Comparison of ENCODE assay signal across 13 cellular contexts in the genomic region with DNA sequence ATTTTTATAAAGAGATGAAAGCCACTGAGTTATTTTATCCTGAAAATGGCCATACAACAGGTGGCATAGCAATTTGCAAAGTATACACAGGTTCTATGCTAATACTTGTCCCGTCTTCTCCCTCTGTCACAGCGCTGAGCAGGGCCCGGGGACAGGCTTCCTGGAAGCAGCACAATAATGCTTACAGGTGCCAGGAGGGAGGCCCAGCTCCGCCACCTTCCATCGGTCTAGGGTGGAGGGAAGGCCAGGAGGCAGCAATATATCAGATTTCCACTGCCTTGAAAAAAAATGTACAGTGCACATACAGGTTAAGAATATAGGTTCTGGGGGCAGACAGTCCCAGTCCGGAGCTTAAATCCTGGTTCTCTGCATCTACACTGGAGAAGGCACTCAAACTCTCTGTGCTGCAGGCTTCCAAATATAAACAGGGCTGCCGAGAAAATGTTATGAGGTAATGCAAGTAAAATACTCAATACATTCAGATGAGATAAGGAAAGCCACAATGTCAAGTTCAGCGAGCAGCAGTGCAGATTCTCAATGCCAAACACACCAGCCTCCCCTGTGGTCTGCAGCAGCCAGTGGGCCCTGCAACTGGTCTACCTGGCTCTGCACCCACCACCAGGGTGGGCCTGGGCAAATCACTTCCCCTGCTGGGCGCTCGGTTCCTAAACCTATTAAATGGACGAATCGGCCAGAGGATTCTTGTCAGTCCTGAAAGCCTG.
A peak's percentile ranks its signal among the peaks of the same experiment; 100 is the strongest.
DNase-seq lines count a peak whose midpoint lies in the region; ATAC-seq, FAIRE-seq and TF ChIP-seq lines count a peak whose summit lies in the region.
"Had no signal": no experiment of that assay in that cellular context is flagged by ENCODE, and none has a peak within 500 bp of the region (broad histone marks: within the 10 kb centered on the region; RNA-seq: fewer than 3 reads in every experiment).

No MANE protein-coding gene starts in this region.

- no peak overlapping the region for H2AFZ ChIP-seq in astrocyte (ENCODE audit: low read depth, low read length)

- no peak overlapping the region for H3K27ac Mint-ChIP-seq in astrocyte (ENCODE audit: unreplicated experiment)
- H3K27ac Mint-ChIP-seq: activated naive CD4-positive, alpha-beta T cell treated with anti-CD3 and anti-CD28 coated beads for 36 hours; dendritic cell treated with granulocyte-macrophage colony-stimulating factor and Interleukin-4, amounts not matched to agents 40 ng/mL and 50 ng/mL, for 4 days had no signal

- peak overlapping the region; percentile 29 for H3K4me3 Mint-ChIP-seq in astrocyte (ENCODE audit: unreplicated experiment)
- H3K4me3 Mint-ChIP-seq: activated naive CD4-positive, alpha-beta T cell treated with anti-CD3 and anti-CD28 coated beads for 36 hours; dendritic cell treated with granulocyte-macrophage colony-stimulating factor and Interleukin-4, amounts not matched to agents 40 ng/mL and 50 ng/mL, for 4 days had no signal

- no peak overlapping the region for H3K9ac ChIP-seq in astrocyte (ENCODE audit: low read length)

- TF ChIP-seq CTCF in breast epithelium (IDR thresholded peaks at IDR 0.05) (no peak), astrocyte (IDR thresholded peaks at IDR 0.05; ENCODE audit: insufficient read depth, low read depth, low read length) (no peak), upper lobe of left lung (IDR thresholded peaks at IDR 0.05) (no peak)

- no peaks in the 10 kb centered on the region for H3K79me2 ChIP-seq in astrocyte (ENCODE audit: insufficient read depth, low read length)

- intact Hi-C loops in breast epithelium (cut with DNase I; ENCODE audit: low total_unique reads): no loop called here

- peaks cover 18% of the 10 kb centered on the region for H3K4me1 Mint-ChIP-seq in astrocyte (ENCODE audit: low read depth, unreplicated experiment)

- 54 to 56% methylated on average over 8 to 12 of the region's 12 CpGs for WGBS in upper lobe of left lung, 2 donors

- TF ChIP-seq POLR2A in breast epithelium (IDR thresholded peaks at IDR 0.05) (no peak), upper lobe of left lung (IDR thresholded peaks at IDR 0.05) (no peak)

- no peak for FAIRE-seq in astrocyte (lab: Jason Lieb, UNC)

- peak overlapping the region in 1 of 3 donors; percentile 19 for H3K4me3 ChIP-seq in breast epithelium
- no peak overlapping the region for H3K4me3 ChIP-seq in astrocyte (ENCODE audit: insufficient read depth, low read depth, low read length)
- no peak overlapping the region for H3K4me3 ChIP-seq in upper lobe of left lung
- H3K4me3 ChIP-seq: sigmoid colon had no signal

- no peaks in the 10 kb centered on the region for H3K9me3 Mint-ChIP-seq in astrocyte (ENCODE audit: unreplicated experiment)
- H3K9me3 Mint-ChIP-seq: activated naive CD4-positive, alpha-beta T cell treated with anti-CD3 and anti-CD28 coated beads for 36 hours; dendritic cell treated with granulocyte-macrophage colony-stimulating factor and Interleukin-4, amounts not matched to agents 40 ng/mL and 50 ng/mL, for 4 days had no signal

- H3K4me2 ChIP-seq in astrocyte (ENCODE audit: low read length): peak overlapping the region; percentile 7

- H3K36me3 ChIP-seq in breast epithelium (no peaks in the 10 kb centered on the region), astrocyte (ENCODE audit: insufficient read depth, low read length) (no peaks in the 10 kb centered on the region), upper lobe of left lung (no peaks in the 10 kb centered on the region)
- H3K36me3 ChIP-seq: sigmoid colon had no signal

- peaks cover 43% of the 10 kb centered on the region for H4K20me1 ChIP-seq in astrocyte (ENCODE audit: insufficient read depth, low read length)

- no peaks in the 10 kb centered on the region for H3K9me3 ChIP-seq in breast epithelium
- H3K9me3 ChIP-seq in astrocyte (ENCODE audit: insufficient read depth, low read depth, low read length): no peaks in the 10 kb centered on the region
- no peaks in the 10 kb centered on the region for H3K9me3 ChIP-seq in upper lobe of left lung
- H3K9me3 ChIP-seq: sigmoid colon had no signal

- H3K4me1 ChIP-seq in breast epithelium (peaks cover 0 to 14% of the 10 kb centered on the region in 2 donors), astrocyte (ENCODE audit: insufficient read depth, low read length) (peaks cover 9% of the 10 kb centered on the region), upper lobe of left lung (peaks cover 30 to 33% (median 31%) of the 10 kb centered on the region in 4 donors)

- peaks cover 7% of the 10 kb centered on the region for H3K27me3 Mint-ChIP-seq in astrocyte (ENCODE audit: low read depth, unreplicated experiment)
- H3K27me3 Mint-ChIP-seq: dendritic cell treated with granulocyte-macrophage colony-stimulating factor and Interleukin-4, amounts not matched to agents 40 ng/mL and 50 ng/mL, for 4 days had no signal

- H3K27ac ChIP-seq in breast epithelium: peak overlapping the region in 1 of 2 donors; percentile 69
- no peak overlapping the region for H3K27ac ChIP-seq in astrocyte (ENCODE audit: low read depth, low read length)
- peak overlapping the region in 3 of 4 donors; percentile 23 to 77 (median 71) for H3K27ac ChIP-seq in upper lobe of left lung
- H3K27ac ChIP-seq: sigmoid colon had no signal

- no peaks in the 10 kb centered on the region for H3K27me3 ChIP-seq in breast epithelium
- H3K27me3 ChIP-seq in astrocyte (ENCODE audit: insufficient read depth, low read length): no peaks in the 10 kb centered on the region
- no peaks in the 10 kb centered on the region for H3K27me3 ChIP-seq in upper lobe of left lung
- H3K27me3 ChIP-seq: sigmoid colon had no signal

- ATAC-seq in upper lobe of left lung (ENCODE audit: low FRiP score in 2 of 2): no peak

- TF ChIP-seq EP300 in upper lobe of left lung (IDR thresholded peaks at IDR 0.05): no peak

- peaks cover 6% of the 10 kb centered on the region for H3K36me3 Mint-ChIP-seq in astrocyte (ENCODE audit: low read depth, unreplicated experiment)

- peak; percentile 30 to 84 for DNase-seq in T47D (ENCODE audit: low read depth in 1 of 2, low spot score in 1 of 2)
- DNase-seq in breast epithelium (ENCODE audit: low spot score in 2 of 2): no peak
- peak; percentile 75 for DNase-seq in astrocyte (ENCODE audit: low read depth)
- peak; percentile 55 for DNase-seq in iPS-NIHi11 (ENCODE audit: low spot score)
- no peak for DNase-seq in upper lobe of left lung
- no peak for DNase-seq in cerebellar nuclear complex (lab: John Stamatoyannopoulos, UW)
- no peak for DNase-seq in MV-4-11 (lab: John Stamatoyannopoulos, UW)
- DNase-seq in activated effector memory CD4-positive, alpha-beta T cell treated with Interleukin-2 at 50 U/mL for 16 hours: no peak
- DNase-seq: activated naive CD4-positive, alpha-beta T cell treated with anti-CD3 and anti-CD28 coated beads for 36 hours; MM.1S; NK-92 treated with Interleukin-12 subunit alpha and Interleukin-12 subunit beta, amount 100 ng/mL, for 24 hours; sigmoid colon had no signal

- in situ Hi-C loops in T47D (cut with HindIII; ENCODE audit: low pct_unique_long_range_greater_than_20kb, low sequenced_read_pairs): no loop called here

Comparison
In these comparisons a context has a peak if more than half of its experiments do, and no peak if none do; other contexts are left out.
1. DNase-seq: peak in T47D (2 of 2), astrocyte (single experiment) and iPS-NIHi11 (single experiment); none in breast epithelium (0 of 2), upper lobe of left lung (0 of 2), cerebellar nuclear complex (0 of 2), MV-4-11 (single experiment) and activated effector memory CD4-positive, alpha-beta T cell treated with Interleukin-2 at 50 U/mL for 16 hours (single experiment).